ENCODE assay signal across 1 cellular context in genomic region chr6:137802408-137803182, GRCh38.
TF ChIP-seq lines count a peak whose summit lies in the region.

No MANE protein-coding gene starts in this region.

TF ChIP-seq in HepG2, 621 proteins besides CTCF, POLR2A, EP300 and RAD21 (continued from another document and continues in another):
- TF ChIP-seq ZBTB20 (CRISPR knock-in tag; IDR thresholded peaks at IDR 0.05; ENCODE audit: borderline replicate concordance, low read depth), result 0 out of 2 replicates have a peak, but pooled peaks have one; percentile 44
- TF ChIP-seq KAT8 (CRISPR knock-in tag; IDR thresholded peaks at IDR 0.05), result 0 out of 2 replicates have a peak, but pooled peaks have one; percentile 41
- no peak for TF ChIP-seq PBX3 (CRISPR knock-in tag; IDR thresholded peaks at IDR 0.05; ENCODE audit: borderline replicate concordance)
- no peak for TF ChIP-seq ARID4A (CRISPR knock-in tag; IDR thresholded peaks at IDR 0.05; ENCODE audit: borderline replicate concordance)
- TF ChIP-seq GATA4 (IDR thresholded peaks at IDR 0.05; ENCODE audit: borderline replicate concordance, low read depth), result peak; percentile 88; the same call in 1 of the 2 replicates
- peak; percentile 57 for TF ChIP-seq FOXP4 (CRISPR knock-in tag; IDR thresholded peaks at IDR 0.05)
- no peak for TF ChIP-seq ZNF121 (CRISPR knock-in tag; IDR thresholded peaks at IDR 0.05)
- TF ChIP-seq GMEB2 (CRISPR knock-in tag; IDR thresholded peaks at IDR 0.05; ENCODE audit: low read depth), result no peak
- TF ChIP-seq FOXO1 (CRISPR knock-in tag; IDR thresholded peaks at IDR 0.05), result 0 out of 2 replicates have a peak, but pooled peaks have one; percentile 33
- no peak for TF ChIP-seq THAP9 (CRISPR knock-in tag; IDR thresholded peaks at IDR 0.05; ENCODE audit: borderline replicate concordance)
- TF ChIP-seq GMEB1 (CRISPR knock-in tag; IDR thresholded peaks at IDR 0.05; ENCODE audit: borderline replicate concordance), result no peak
- no peak for TF ChIP-seq GLI4 (CRISPR knock-in tag; IDR thresholded peaks at IDR 0.05; ENCODE audit: borderline replicate concordance)
- TF ChIP-seq TRIM22 (IDR thresholded peaks at IDR 0.05), result no peak
- TF ChIP-seq ZFP36L1 (CRISPR knock-in tag; IDR thresholded peaks at IDR 0.05), result no peak; the same call in 1 of the 2 replicates
- peak; percentile 83 for TF ChIP-seq SOX5 (CRISPR knock-in tag; IDR thresholded peaks at IDR 0.05; ENCODE audit: borderline replicate concordance)
- TF ChIP-seq NR2F2 (IDR thresholded peaks at IDR 0.05; ENCODE audit: borderline replicate concordance, low read depth), result no peak
- TF ChIP-seq ZNF772 (CRISPR knock-in tag; IDR thresholded peaks at IDR 0.05), result no peak
- TF ChIP-seq ZNF260 (CRISPR knock-in tag; IDR thresholded peaks at IDR 0.05; ENCODE audit: borderline replicate concordance, low read depth), result no peak
- no peak for TF ChIP-seq THAP8 (CRISPR knock-in tag; IDR thresholded peaks at IDR 0.05; ENCODE audit: borderline replicate concordance)
- TF ChIP-seq ZNF264 (CRISPR knock-in tag; IDR thresholded peaks at IDR 0.05), result no peak
- TF ChIP-seq ZNF547 (CRISPR knock-in tag; IDR thresholded peaks at IDR 0.05), result no peak
- TF ChIP-seq NR2C2 (CRISPR knock-in tag; IDR thresholded peaks at IDR 0.05; ENCODE audit: borderline replicate concordance), result no peak
- TF ChIP-seq PAX8 (CRISPR knock-in tag; IDR thresholded peaks at IDR 0.05; ENCODE audit: borderline replicate concordance), result no peak
- TF ChIP-seq MLX (CRISPR knock-in tag; IDR thresholded peaks at IDR 0.05), result no peak
- TF ChIP-seq ZNF572 (CRISPR knock-in tag; IDR thresholded peaks at IDR 0.05), result no peak
- no peak for TF ChIP-seq ZSCAN12 (CRISPR knock-in tag; IDR thresholded peaks at IDR 0.05)
- TF ChIP-seq SAFB2 (CRISPR knock-in tag; IDR thresholded peaks at IDR 0.05; ENCODE audit: borderline replicate concordance, low read depth), result no peak
- no peak for TF ChIP-seq SYNCRIP (IDR thresholded peaks at IDR 0.05; ENCODE audit: insufficient read depth, low read depth, low read length)
- TF ChIP-seq FOXA3 (CRISPR knock-in tag; IDR thresholded peaks at IDR 0.05), result peak; percentile 60
- TF ChIP-seq ZNF891 (CRISPR knock-in tag; IDR thresholded peaks at IDR 0.05), result no peak
- no peak for TF ChIP-seq PAWR (CRISPR knock-in tag; IDR thresholded peaks at IDR 0.05; ENCODE audit: borderline replicate concordance)
- TF ChIP-seq SALL1 (CRISPR knock-in tag; IDR thresholded peaks at IDR 0.05), result 0 out of 2 replicates have a peak, but pooled peaks have one; percentile 21
- no peak for TF ChIP-seq SPEN (CRISPR knock-in tag; IDR thresholded peaks at IDR 0.05; ENCODE audit: low read depth)
- no peak for TF ChIP-seq ISX (CRISPR knock-in tag; conservative IDR thresholded peaks at IDR 0.05)
- no peak for TF ChIP-seq ZNF780A (CRISPR knock-in tag; IDR thresholded peaks at IDR 0.05)
- TF ChIP-seq ZNF256 (CRISPR knock-in tag; conservative IDR thresholded peaks at IDR 0.05), result no peak
- no peak for TF ChIP-seq ZNF446 (CRISPR knock-in tag; IDR thresholded peaks at IDR 0.05)
- no peak for TF ChIP-seq SMARCC2 (IDR thresholded peaks at IDR 0.05)
- TF ChIP-seq REXO4 (CRISPR knock-in tag; IDR thresholded peaks at IDR 0.05; ENCODE audit: borderline replicate concordance), result no peak
- no peak for TF ChIP-seq ZNF296 (CRISPR knock-in tag; conservative IDR thresholded peaks at IDR 0.05)
- peak; percentile 43; the same call in 1 of the 2 replicates for TF ChIP-seq ZNF503 (CRISPR knock-in tag; IDR thresholded peaks at IDR 0.05)
- TF ChIP-seq ZFY (CRISPR knock-in tag; IDR thresholded peaks at IDR 0.05), result peak; percentile 62
- no peak for TF ChIP-seq KDM2A (CRISPR knock-in tag; IDR thresholded peaks at IDR 0.05; ENCODE audit: borderline replicate concordance, low read depth)
- no peak for TF ChIP-seq CHD2 (IDR thresholded peaks at IDR 0.05; ENCODE audit: low read depth, low read length)
- TF ChIP-seq ZFP90 (CRISPR knock-in tag; IDR thresholded peaks at IDR 0.05; ENCODE audit: borderline replicate concordance), result 0 out of 2 replicates have a peak, but pooled peaks have one; percentile 33
- 0 out of 2 replicates have a peak, but pooled peaks have one; percentile 41 for TF ChIP-seq ZNF230 (CRISPR knock-in tag; IDR thresholded peaks at IDR 0.05)
- 0 out of 2 replicates have a peak, but pooled peaks have one; percentile 34 for TF ChIP-seq SP5 (CRISPR knock-in tag; IDR thresholded peaks at IDR 0.05; ENCODE audit: borderline replicate concordance, low read depth)
- no peak for TF ChIP-seq KLF9 (CRISPR knock-in tag; IDR thresholded peaks at IDR 0.05; ENCODE audit: low read depth)
